Comparison of ENCODE assay signal across 12 cellular contexts in the genomic region with DNA sequence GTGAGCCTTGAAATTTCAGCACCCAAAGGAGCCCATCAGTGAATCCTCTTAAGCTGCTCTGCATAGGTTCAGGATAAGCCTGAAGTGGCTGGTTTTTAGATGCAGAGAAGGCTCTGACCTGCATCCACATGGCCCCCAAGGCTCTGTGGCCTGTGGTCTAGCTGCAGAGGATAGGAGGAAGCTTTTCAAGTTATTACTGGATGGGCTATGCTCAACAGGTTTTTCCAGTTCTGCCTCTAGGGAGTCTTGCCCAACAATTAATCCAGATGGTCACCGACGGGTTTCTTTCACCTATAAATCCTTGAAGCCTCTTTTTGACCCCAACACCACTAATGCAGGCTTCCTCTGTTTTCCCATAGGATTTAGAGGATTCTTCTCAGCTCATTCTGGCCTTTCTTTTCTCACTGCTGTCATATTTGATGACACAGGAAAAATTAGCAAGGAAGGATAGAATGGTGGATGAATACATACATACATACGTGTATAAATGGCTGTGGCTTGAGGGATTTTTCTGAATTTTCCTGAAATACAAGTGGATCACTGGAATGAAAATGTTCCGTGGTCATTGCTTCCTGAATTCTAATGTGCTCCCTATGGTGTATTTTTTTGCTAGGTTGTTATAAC. TPM values are rescaled to one million over a fixed set of nuclear protein-coding genes. Genes with fewer than 3 reads are reported as not detected.
DNase-seq lines count a peak whose midpoint lies in the region; ATAC-seq and TF ChIP-seq lines count a peak whose summit lies in the region.
"Had no signal": no experiment of that assay in that cellular context is flagged by ENCODE, and none has a peak within 500 bp of the region (broad histone marks: within the 10 kb centered on the region; RNA-seq: fewer than 3 reads in every experiment).

No MANE protein-coding gene starts in this region.

- CTCF ChIA-PET in WTC11 (lab: Charles Lee) = no interaction called here

- H3K36me3 Mint-ChIP-seq in WTC11 (peaks cover 2% of the 10 kb centered on the region), mesothelial cell of epicardium (peaks cover 4% of the 10 kb centered on the region), chondrocyte (ENCODE audit: low read depth) (peaks cover 1% of the 10 kb centered on the region)
- H3K36me3 Mint-ChIP-seq: activated naive CD8-positive, alpha-beta T cell had no signal

- DNase-seq in DMS79 treated with DMSO at 0.1 percent for 48 hours (lab: John Stamatoyannopoulos, UW) = peak; percentile 54
- DNase-seq in NCI-H146 (lab: John Stamatoyannopoulos, UW) = peak; percentile 61
- no peak for DNase-seq in WTC11 (ENCODE audit: low spot score)
- no peak for DNase-seq in mesothelial cell of epicardium (ENCODE audit: low spot score in 2 of 2, unreplicated experiment in 2 of 2)
- DNase-seq in SKM-1 (lab: John Stamatoyannopoulos, UW; ENCODE audit: unreplicated experiment) = no peak
- no peak for DNase-seq in chondrocyte (ENCODE audit: low spot score)
- no peak for DNase-seq in activated T-cell treated with anti-CD3 and anti-CD28 coated beads, Interleukin-2, amount 50 U/mL, for 1 hour
- DNase-seq: cerebellar nuclear complex, esophagus squamous epithelium, NCI-H1092 treated with DMSO at 0.1 percent for 48 hours had no signal

- no peak for TF ChIP-seq CTCF in WTC11 (IDR thresholded peaks at IDR 0.05)
- no peak for TF ChIP-seq CTCF in mesothelial cell of epicardium (IDR thresholded peaks at IDR 0.05; ENCODE audit: unreplicated experiment)
- TF ChIP-seq CTCF in chondrocyte (IDR thresholded peaks at IDR 0.05) = no peak

- H3K27ac Mint-ChIP-seq in WTC11 = no peak overlapping the region
- peak overlapping the region; percentile 40 for H3K27ac Mint-ChIP-seq in mesothelial cell of epicardium
- H3K27ac Mint-ChIP-seq in chondrocyte (ENCODE audit: unreplicated experiment) = no peak overlapping the region
- H3K27ac Mint-ChIP-seq: activated naive CD8-positive, alpha-beta T cell had no signal

- H3K27me3 Mint-ChIP-seq in WTC11 (ENCODE audit: low read depth) = 0 out of 2 replicates have a peak, but pooled peaks cover 2% of the 10 kb centered on the region
- no peaks in the 10 kb centered on the region for H3K27me3 Mint-ChIP-seq in mesothelial cell of epicardium (ENCODE audit: low read depth)
- peaks cover 8% of the 10 kb centered on the region for H3K27me3 Mint-ChIP-seq in chondrocyte (ENCODE audit: low read depth)
- H3K27me3 Mint-ChIP-seq: activated naive CD8-positive, alpha-beta T cell had no signal

- peak; percentile 73 for ATAC-seq in WTC11
- ATAC-seq in GM19395 (IDR thresholded peaks at IDR 0.05; ENCODE audit: unreplicated experiment) = no peak

- peaks cover 15% of the 10 kb centered on the region for H3K9me3 Mint-ChIP-seq in WTC11
- H3K9me3 Mint-ChIP-seq in mesothelial cell of epicardium = peaks cover 14% of the 10 kb centered on the region
- H3K9me3 Mint-ChIP-seq in chondrocyte (ENCODE audit: low read depth) = peaks cover 3% of the 10 kb centered on the region

- no peak overlapping the region for H3K4me3 Mint-ChIP-seq in WTC11
- no peak overlapping the region for H3K4me3 Mint-ChIP-seq in mesothelial cell of epicardium
- no peak overlapping the region for H3K4me3 Mint-ChIP-seq in chondrocyte (ENCODE audit: unreplicated experiment)
- H3K4me3 Mint-ChIP-seq: activated naive CD8-positive, alpha-beta T cell had no signal

- POLR2A ChIA-PET in WTC11 (lab: Charles Lee) = no interaction called here

- peaks cover 22% of the 10 kb centered on the region for H3K4me1 Mint-ChIP-seq in WTC11
- peaks cover 33% of the 10 kb centered on the region for H3K4me1 Mint-ChIP-seq in mesothelial cell of epicardium
- H3K4me1 Mint-ChIP-seq in chondrocyte (ENCODE audit: low read depth) = peaks cover 31% of the 10 kb centered on the region

TF ChIP-seq in WTC11, 78 proteins besides CTCF, POLR2A, EP300 and RAD21:
- TF ChIP-seq OVOL2 (CRISPR knock-in tag; IDR thresholded peaks at IDR 0.05; ENCODE audit: borderline replicate concordance) (no peak), JAZF1 (CRISPR knock-in tag; IDR thresholded peaks at IDR 0.05) (no peak), ZNF232 (CRISPR knock-in tag; IDR thresholded peaks at IDR 0.05) (no peak), ZNF416 (CRISPR knock-in tag; IDR thresholded peaks at IDR 0.05) (no peak), GABPB1 (CRISPR knock-in tag; IDR thresholded peaks at IDR 0.05) (no peak), EMX1 (CRISPR knock-in tag; IDR thresholded peaks at IDR 0.05) (no peak), TEAD1 (CRISPR knock-in tag; IDR thresholded peaks at IDR 0.05) (no peak), ATF1 (CRISPR knock-in tag; IDR thresholded peaks at IDR 0.05) (no peak), CREM (CRISPR knock-in tag; IDR thresholded peaks at IDR 0.05) (no peak), MXD4 (CRISPR knock-in tag; IDR thresholded peaks at IDR 0.05; ENCODE audit: borderline replicate concordance) (no peak), NR1H2 (CRISPR knock-in tag; IDR thresholded peaks at IDR 0.05) (no peak), ZNF512 (CRISPR knock-in tag; IDR thresholded peaks at IDR 0.05; ENCODE audit: borderline replicate concordance) (no peak), PRRX2 (CRISPR knock-in tag; IDR thresholded peaks at IDR 0.05) (no peak)
- TF ChIP-seq, protein P1, sequence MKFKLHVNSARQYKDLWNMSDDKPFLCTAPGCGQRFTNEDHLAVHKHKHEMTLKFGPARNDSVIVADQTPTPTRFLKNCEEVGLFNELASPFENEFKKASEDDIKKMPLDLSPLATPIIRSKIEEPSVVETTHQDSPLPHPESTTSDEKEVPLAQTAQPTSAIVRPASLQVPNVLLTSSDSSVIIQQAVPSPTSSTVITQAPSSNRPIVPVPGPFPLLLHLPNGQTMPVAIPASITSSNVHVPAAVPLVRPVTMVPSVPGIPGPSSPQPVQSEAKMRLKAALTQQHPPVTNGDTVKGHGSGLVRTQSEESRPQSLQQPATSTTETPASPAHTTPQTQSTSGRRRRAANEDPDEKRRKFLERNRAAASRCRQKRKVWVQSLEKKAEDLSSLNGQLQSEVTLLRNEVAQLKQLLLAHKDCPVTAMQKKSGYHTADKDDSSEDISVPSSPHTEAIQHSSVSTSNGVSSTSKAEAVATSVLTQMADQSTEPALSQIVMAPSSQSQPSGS (CRISPR knock-in tag; IDR thresholded peaks at IDR 0.05; ENCODE audit: borderline replicate concordance, low read depth) = no peak
- TF ChIP-seq, protein P2, sequence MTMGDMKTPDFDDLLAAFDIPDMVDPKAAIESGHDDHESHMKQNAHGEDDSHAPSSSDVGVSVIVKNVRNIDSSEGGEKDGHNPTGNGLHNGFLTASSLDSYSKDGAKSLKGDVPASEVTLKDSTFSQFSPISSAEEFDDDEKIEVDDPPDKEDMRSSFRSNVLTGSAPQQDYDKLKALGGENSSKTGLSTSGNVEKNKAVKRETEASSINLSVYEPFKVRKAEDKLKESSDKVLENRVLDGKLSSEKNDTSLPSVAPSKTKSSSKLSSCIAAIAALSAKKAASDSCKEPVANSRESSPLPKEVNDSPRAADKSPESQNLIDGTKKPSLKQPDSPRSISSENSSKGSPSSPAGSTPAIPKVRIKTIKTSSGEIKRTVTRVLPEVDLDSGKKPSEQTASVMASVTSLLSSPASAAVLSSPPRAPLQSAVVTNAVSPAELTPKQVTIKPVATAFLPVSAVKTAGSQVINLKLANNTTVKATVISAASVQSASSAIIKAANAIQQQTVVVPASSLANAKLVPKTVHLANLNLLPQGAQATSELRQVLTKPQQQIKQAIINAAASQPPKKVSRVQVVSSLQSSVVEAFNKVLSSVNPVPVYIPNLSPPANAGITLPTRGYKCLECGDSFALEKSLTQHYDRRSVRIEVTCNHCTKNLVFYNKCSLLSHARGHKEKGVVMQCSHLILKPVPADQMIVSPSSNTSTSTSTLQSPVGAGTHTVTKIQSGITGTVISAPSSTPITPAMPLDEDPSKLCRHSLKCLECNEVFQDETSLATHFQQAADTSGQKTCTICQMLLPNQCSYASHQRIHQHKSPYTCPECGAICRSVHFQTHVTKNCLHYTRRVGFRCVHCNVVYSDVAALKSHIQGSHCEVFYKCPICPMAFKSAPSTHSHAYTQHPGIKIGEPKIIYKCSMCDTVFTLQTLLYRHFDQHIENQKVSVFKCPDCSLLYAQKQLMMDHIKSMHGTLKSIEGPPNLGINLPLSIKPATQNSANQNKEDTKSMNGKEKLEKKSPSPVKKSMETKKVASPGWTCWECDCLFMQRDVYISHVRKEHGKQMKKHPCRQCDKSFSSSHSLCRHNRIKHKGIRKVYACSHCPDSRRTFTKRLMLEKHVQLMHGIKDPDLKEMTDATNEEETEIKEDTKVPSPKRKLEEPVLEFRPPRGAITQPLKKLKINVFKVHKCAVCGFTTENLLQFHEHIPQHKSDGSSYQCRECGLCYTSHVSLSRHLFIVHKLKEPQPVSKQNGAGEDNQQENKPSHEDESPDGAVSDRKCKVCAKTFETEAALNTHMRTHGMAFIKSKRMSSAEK (CRISPR knock-in tag; IDR thresholded peaks at IDR 0.05; ENCODE audit: borderline replicate concordance) = no peak

RNA-seq across cellular contexts. Expression of gene BCL2L11, which starts 52.2 kb away (rescaled TPM):
- total RNA-seq in WTC11 (2021) (19.3 to 20.8 TPM (median 20.7 TPM) in 3 replicates), mesothelial cell of epicardium (20.1 to 24.5 TPM (median 21.7 TPM) in 3 replicates), chondrocyte (10.8 to 19.2 TPM (median 11.4 TPM) in 3 replicates)

Comparison
In these comparisons a context has a peak if more than half of its experiments do, and no peak if none do; other contexts are left out.
1. DNase-seq: peak in DMS79 treated with DMSO at 0.1 percent for 48 hours (single experiment) and NCI-H146 (single experiment); none in WTC11 (single experiment), mesothelial cell of epicardium (0 of 2), SKM-1 (single experiment), chondrocyte (single experiment) and activated T-cell treated with anti-CD3 and anti-CD28 coated beads, Interleukin-2, amount 50 U/mL, for 1 hour (single experiment).